In the genomic region with DNA sequence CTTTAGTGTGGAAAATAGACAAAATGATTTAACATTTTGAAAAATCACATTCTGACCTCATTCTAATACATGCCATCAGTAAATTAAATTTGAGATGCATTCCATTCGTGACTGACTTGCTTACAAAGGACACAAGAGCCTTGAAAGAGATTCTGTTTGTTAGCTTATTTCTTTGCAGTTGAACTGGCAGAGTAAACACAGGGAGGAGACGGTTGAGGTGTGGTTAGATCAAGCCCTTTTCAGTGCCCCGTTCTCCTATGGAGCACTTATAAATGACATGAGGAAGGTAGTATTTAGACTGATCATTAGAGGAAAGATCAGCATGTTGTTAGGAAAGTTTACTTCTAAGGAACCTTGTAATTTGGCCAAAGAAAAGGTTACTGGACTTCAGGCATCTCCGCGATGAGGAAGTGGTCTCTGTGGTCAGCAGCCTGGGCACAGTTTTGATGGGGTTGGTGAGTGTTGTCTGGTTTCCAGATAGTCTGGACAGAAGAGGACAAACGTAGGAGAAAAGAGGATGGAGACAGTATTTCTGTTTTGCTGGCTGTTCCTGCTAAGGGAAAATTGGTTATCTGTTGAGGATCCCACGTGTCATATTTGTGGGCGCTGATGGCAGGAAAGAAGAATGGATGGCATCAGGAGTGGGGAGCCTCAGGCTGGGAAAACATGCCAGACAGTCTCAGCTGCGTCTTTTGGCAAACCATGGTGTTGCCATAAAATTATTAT, we compare ENCODE assay signal across 1 cellular context.
TF ChIP-seq lines count a peak whose summit lies in the region.

No MANE protein-coding gene starts in this region.

TF ChIP-seq in HepG2, 621 proteins besides CTCF, POLR2A, EP300 and RAD21 (continued from another document and continues in another):
- TF ChIP-seq PAXIP1 (CRISPR knock-in tag; conservative IDR thresholded peaks at IDR 0.05) = peak; percentile 34
- TF ChIP-seq GTF3A (CRISPR knock-in tag; conservative IDR thresholded peaks at IDR 0.05) = no peak
- no peak for TF ChIP-seq FOSL1 (CRISPR knock-in tag; IDR thresholded peaks at IDR 0.05; ENCODE audit: borderline replicate concordance)
- no peak for TF ChIP-seq SRSF4 (IDR thresholded peaks at IDR 0.05; ENCODE audit: low read depth, low read length, poor library complexity, severe bottlenecking)
- no peak for TF ChIP-seq ZNF567 (CRISPR knock-in tag; IDR thresholded peaks at IDR 0.05; ENCODE audit: borderline replicate concordance)
- TF ChIP-seq ZNF513 (CRISPR knock-in tag; conservative IDR thresholded peaks at IDR 0.05) = no peak
- no peak for TF ChIP-seq FOXK2 (IDR thresholded peaks at IDR 0.05)
- no peak for TF ChIP-seq ZNF34 (CRISPR knock-in tag; IDR thresholded peaks at IDR 0.05; ENCODE audit: borderline replicate concordance)
- no peak for TF ChIP-seq SALL1 (CRISPR knock-in tag; IDR thresholded peaks at IDR 0.05)
- no peak for TF ChIP-seq HMGXB3 (CRISPR knock-in tag; IDR thresholded peaks at IDR 0.05; ENCODE audit: borderline replicate concordance)
- no peak for TF ChIP-seq ZFY (CRISPR knock-in tag; IDR thresholded peaks at IDR 0.05)
- no peak for TF ChIP-seq ZBTB26 (CRISPR knock-in tag; IDR thresholded peaks at IDR 0.05; ENCODE audit: borderline replicate concordance)
- TF ChIP-seq ZNF337 (CRISPR knock-in tag; IDR thresholded peaks at IDR 0.05; ENCODE audit: borderline replicate concordance, low read depth) = no peak
- no peak for TF ChIP-seq MYNN (CRISPR knock-in tag; IDR thresholded peaks at IDR 0.05; ENCODE audit: low read depth)
- peak; percentile 81 for TF ChIP-seq FOXA3 (CRISPR knock-in tag; IDR thresholded peaks at IDR 0.05)
- no peak for TF ChIP-seq ZNF672 (CRISPR knock-in tag; IDR thresholded peaks at IDR 0.05)
- TF ChIP-seq KLF6 (CRISPR knock-in tag; IDR thresholded peaks at IDR 0.05) = no peak
- no peak for TF ChIP-seq NR2F6 (IDR thresholded peaks at IDR 0.05)
- TF ChIP-seq NR2F6 (CRISPR knock-in tag; IDR thresholded peaks at IDR 0.05) = 0 out of 2 replicates have a peak, but pooled peaks have one; percentile 8
- no peak for TF ChIP-seq TBX2 (CRISPR knock-in tag; IDR thresholded peaks at IDR 0.05; ENCODE audit: borderline replicate concordance)
- no peak for TF ChIP-seq ZNF225 (CRISPR knock-in tag; IDR thresholded peaks at IDR 0.05)
- 0 out of 2 replicates have a peak, but pooled peaks have one; percentile 8 for TF ChIP-seq TCF7 (IDR thresholded peaks at IDR 0.05; ENCODE audit: low read depth)
- no peak for TF ChIP-seq SOX13 (IDR thresholded peaks at IDR 0.05)
- peak in 1 of 2 experiments; percentile 61; a peak in 1 of 4 replicates for TF ChIP-seq SOX13 (CRISPR knock-in tag; conservative IDR thresholded peaks at IDR 0.05 in 1 of 2, IDR thresholded peaks at IDR 0.05 in 1 of 2)
- no peak for TF ChIP-seq TEAD2 (CRISPR knock-in tag; IDR thresholded peaks at IDR 0.05)
- no peak for TF ChIP-seq AGO1 (IDR thresholded peaks at IDR 0.05; ENCODE audit: low read depth, low read length, poor library complexity, severe bottlenecking)
- no peak for TF ChIP-seq IKZF1 (IDR thresholded peaks at IDR 0.05)
- no peak for TF ChIP-seq HOXA3 (CRISPR knock-in tag; IDR thresholded peaks at IDR 0.05)
- TF ChIP-seq ZNF782 (CRISPR knock-in tag; IDR thresholded peaks at IDR 0.05; ENCODE audit: borderline replicate concordance) = no peak
- no peak for TF ChIP-seq FOXP1 (IDR thresholded peaks at IDR 0.05)
- peak; percentile 64 for TF ChIP-seq FOXP1 (CRISPR knock-in tag; IDR thresholded peaks at IDR 0.05)
- TF ChIP-seq ZNF234 (CRISPR knock-in tag; conservative IDR thresholded peaks at IDR 0.05) = no peak
- TF ChIP-seq, protein P1, sequence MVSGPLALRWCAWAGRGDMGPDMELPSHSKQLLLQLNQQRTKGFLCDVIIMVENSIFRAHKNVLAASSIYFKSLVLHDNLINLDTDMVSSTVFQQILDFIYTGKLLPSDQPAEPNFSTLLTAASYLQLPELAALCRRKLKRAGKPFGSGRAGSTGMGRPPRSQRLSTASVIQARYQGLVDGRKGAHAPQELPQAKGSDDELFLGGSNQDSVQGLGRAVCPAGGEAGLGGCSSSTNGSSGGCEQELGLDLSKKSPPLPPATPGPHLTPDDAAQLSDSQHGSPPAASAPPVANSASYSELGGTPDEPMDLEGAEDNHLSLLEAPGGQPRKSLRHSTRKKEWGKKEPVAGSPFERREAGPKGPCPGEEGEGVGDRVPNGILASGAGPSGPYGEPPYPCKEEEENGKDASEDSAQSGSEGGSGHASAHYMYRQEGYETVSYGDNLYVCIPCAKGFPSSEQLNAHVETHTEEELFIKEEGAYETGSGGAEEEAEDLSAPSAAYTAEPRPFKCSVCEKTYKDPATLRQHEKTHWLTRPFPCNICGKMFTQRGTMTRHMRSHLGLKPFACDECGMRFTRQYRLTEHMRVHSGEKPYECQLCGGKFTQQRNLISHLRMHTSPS (CRISPR knock-in tag; IDR thresholded peaks at IDR 0.05; ENCODE audit: low read depth) = no peak
- TF ChIP-seq, protein P2, sequence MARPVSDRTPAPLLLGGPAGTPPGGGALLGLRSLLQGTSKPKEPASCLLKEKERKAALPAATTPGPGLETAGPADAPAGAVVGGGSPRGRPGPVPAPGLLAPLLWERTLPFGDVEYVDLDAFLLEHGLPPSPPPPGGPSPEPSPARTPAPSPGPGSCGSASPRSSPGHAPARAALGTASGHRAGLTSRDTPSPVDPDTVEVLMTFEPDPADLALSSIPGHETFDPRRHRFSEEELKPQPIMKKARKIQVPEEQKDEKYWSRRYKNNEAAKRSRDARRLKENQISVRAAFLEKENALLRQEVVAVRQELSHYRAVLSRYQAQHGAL (CRISPR knock-in tag; IDR thresholded peaks at IDR 0.05; ENCODE audit: not compliant biosample characterization) = no peak
- TF ChIP-seq ISX (CRISPR knock-in tag; conservative IDR thresholded peaks at IDR 0.05) = no peak
- TF ChIP-seq ARHGAP35 (CRISPR knock-in tag; IDR thresholded peaks at IDR 0.05; ENCODE audit: borderline replicate concordance) = no peak
- TF ChIP-seq, protein P3, sequence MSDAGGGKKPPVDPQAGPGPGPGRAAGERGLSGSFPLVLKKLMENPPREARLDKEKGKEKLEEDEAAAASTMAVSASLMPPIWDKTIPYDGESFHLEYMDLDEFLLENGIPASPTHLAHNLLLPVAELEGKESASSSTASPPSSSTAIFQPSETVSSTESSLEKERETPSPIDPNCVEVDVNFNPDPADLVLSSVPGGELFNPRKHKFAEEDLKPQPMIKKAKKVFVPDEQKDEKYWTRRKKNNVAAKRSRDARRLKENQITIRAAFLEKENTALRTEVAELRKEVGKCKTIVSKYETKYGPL (CRISPR knock-in tag; IDR thresholded peaks at IDR 0.05) = no peak
- no peak for TF ChIP-seq ZNF670 (CRISPR knock-in tag; IDR thresholded peaks at IDR 0.05; ENCODE audit: borderline replicate concordance)
- no peak for TF ChIP-seq RNF2 (conservative IDR thresholded peaks at IDR 0.05; ENCODE audit: low read depth)
- TF ChIP-seq POGZ (CRISPR knock-in tag; IDR thresholded peaks at IDR 0.05) = no peak
- TF ChIP-seq HMGXB4 (CRISPR knock-in tag; IDR thresholded peaks at IDR 0.05; ENCODE audit: borderline replicate concordance in 1 of 2, low read depth in 1 of 2) = no peak
- TF ChIP-seq ISL2 (CRISPR knock-in tag; IDR thresholded peaks at IDR 0.05) = 0 out of 2 replicates have a peak, but pooled peaks have one; percentile 34
- no peak for TF ChIP-seq ZNF263 (CRISPR knock-in tag; IDR thresholded peaks at IDR 0.05)
- TF ChIP-seq TEAD3 (CRISPR knock-in tag; optimal IDR thresholded peaks at IDR 0.05; ENCODE audit: borderline replicate concordance) = peak; percentile 49
- TF ChIP-seq CCAR2 (optimal IDR thresholded peaks at IDR 0.05; ENCODE audit: low read depth, low read length) = no peak
- no peak for TF ChIP-seq SRY (CRISPR knock-in tag; IDR thresholded peaks at IDR 0.05)
- TF ChIP-seq, protein P4, sequence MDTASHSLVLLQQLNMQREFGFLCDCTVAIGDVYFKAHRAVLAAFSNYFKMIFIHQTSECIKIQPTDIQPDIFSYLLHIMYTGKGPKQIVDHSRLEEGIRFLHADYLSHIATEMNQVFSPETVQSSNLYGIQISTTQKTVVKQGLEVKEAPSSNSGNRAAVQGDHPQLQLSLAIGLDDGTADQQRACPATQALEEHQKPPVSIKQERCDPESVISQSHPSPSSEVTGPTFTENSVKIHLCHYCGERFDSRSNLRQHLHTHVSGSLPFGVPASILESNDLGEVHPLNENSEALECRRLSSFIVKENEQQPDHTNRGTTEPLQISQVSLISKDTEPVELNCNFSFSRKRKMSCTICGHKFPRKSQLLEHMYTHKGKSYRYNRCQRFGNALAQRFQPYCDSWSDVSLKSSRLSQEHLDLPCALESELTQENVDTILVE (CRISPR knock-in tag; IDR thresholded peaks at IDR 0.05) = no peak
- TF ChIP-seq ZNF10 (CRISPR knock-in tag; IDR thresholded peaks at IDR 0.05; ENCODE audit: borderline replicate concordance, low read depth) = no peak
- no peak for TF ChIP-seq ZNF124 (CRISPR knock-in tag; IDR thresholded peaks at IDR 0.05)
